14 cellular contexts compared by ENCODE assay signal in genomic region chr5:153749941-153750340, GRCh38.
DNase-seq lines count a peak whose midpoint lies in the region; ATAC-seq lines count a peak whose summit lies in the region.
"Had no signal": no experiment of that assay in that cellular context is flagged by ENCODE, and none has a peak within 500 bp of the region (broad histone marks: within the 10 kb centered on the region; RNA-seq: fewer than 3 reads in every experiment).

No MANE protein-coding gene starts in this region.

- DNase-seq in NCI-H2171 treated with DMSO at 0.1 percent for 48 hours (lab: John Stamatoyannopoulos, UW) (peak; percentile 2), NCI-H2171 (lab: John Stamatoyannopoulos, UW) (no peak), NCI-H146 (lab: John Stamatoyannopoulos, UW) (peak; percentile 44), RKO (ENCODE audit: low spot score) (peak; percentile 18), neuronal stem cell (ENCODE audit: low spot score) (peak; percentile 75)
- DNase-seq in effector CD4-positive, alpha-beta T cell, result no peak
- DNase-seq: Calu3; mammary epithelial cell; stimulated activated CD4-positive, alpha-beta T cell treated with anti-CD3 and anti-CD28 coated beads, Interleukin-1b, Interleukin-23, amount 100 ng/mL, for 48 hours; T-helper 17 cell had no signal

- no peaks in the 10 kb centered on the region for H3K4me1 Mint-ChIP-seq in stimulated activated memory B cell treated with anti-CD40 and anti-IgM and Interleukin-4, amounts not matched to agents 10 μg/mL and 1 μg/mL and 100 μg/mL, for 72 hours
- H3K4me1 Mint-ChIP-seq: nephron, T-helper 17 cell had no signal

- no peak overlapping the region for H2BK12ac ChIP-seq in neuronal stem cell (ENCODE audit: low read length)

- no peak overlapping the region for H3K27ac Mint-ChIP-seq in stimulated activated memory B cell treated with anti-CD40 and anti-IgM and Interleukin-4, amounts not matched to agents 10 μg/mL and 1 μg/mL and 100 μg/mL, for 72 hours
- H3K27ac Mint-ChIP-seq: nephron, T-helper 17 cell had no signal

- H2AFZ ChIP-seq in neuronal stem cell (ENCODE audit: low read length), result peak overlapping the region; percentile 13

- H2BK5ac ChIP-seq in neuronal stem cell (ENCODE audit: low read length), result no peak overlapping the region

- no peak overlapping the region for H4K91ac ChIP-seq in neuronal stem cell (ENCODE audit: low read depth, low read length, poor library complexity)

- H3K27ac ChIP-seq in neuronal stem cell (replicated peaks; ENCODE audit: low read length), result peak overlapping the region; percentile 89
- H3K27ac ChIP-seq: thoracic aorta had no signal

- H3K14ac ChIP-seq in neuronal stem cell (ENCODE audit: low read length), result no peak overlapping the region

- no peak overlapping the region for H3K4me3 Mint-ChIP-seq in stimulated activated memory B cell treated with anti-CD40 and anti-IgM and Interleukin-4, amounts not matched to agents 10 μg/mL and 1 μg/mL and 100 μg/mL, for 72 hours
- H3K4me3 Mint-ChIP-seq: nephron, T-helper 17 cell had no signal

- no peak overlapping the region for H4K8ac ChIP-seq in neuronal stem cell (ENCODE audit: low read depth, low read length)

- peaks cover 0 to 6% of the 10 kb centered on the region in 2 donors for H3K9me3 ChIP-seq in neuronal stem cell (replicated peaks in 1 of 2; ENCODE audit: control insufficient read depth in 2 of 2, insufficient read depth in 1 of 2, low read depth in 1 of 2, low read length in 2 of 2)
- H3K9me3 ChIP-seq: thoracic aorta had no signal

- no peak overlapping the region for H2BK15ac ChIP-seq in neuronal stem cell (ENCODE audit: low read length)

- H3K27me3 Mint-ChIP-seq in stimulated activated memory B cell treated with anti-CD40 and anti-IgM and Interleukin-4, amounts not matched to agents 10 μg/mL and 1 μg/mL and 100 μg/mL, for 72 hours, result no peaks in the 10 kb centered on the region
- H3K27me3 Mint-ChIP-seq: T-helper 17 cell had no signal

- H3K36me3 Mint-ChIP-seq in stimulated activated memory B cell treated with anti-CD40 and anti-IgM and Interleukin-4, amounts not matched to agents 10 μg/mL and 1 μg/mL and 100 μg/mL, for 72 hours, result no peaks in the 10 kb centered on the region

- WGBS in neuronal stem cell (ENCODE audit: extremely low coverage in 2 of 2, insufficient read length in 2 of 2, insufficient replicate concordance in 1 of 2), 2 donors, result no CpG with 5 or more reads among the region's 4 CpGs

- H3K23ac ChIP-seq in neuronal stem cell (ENCODE audit: low read depth, low read length, poor library complexity), result no peak overlapping the region

- H3K4me2 ChIP-seq in neuronal stem cell (ENCODE audit: insufficient read depth, low read length, poor library complexity, severe bottlenecking), result peak overlapping the region; percentile 14

- no peak overlapping the region for H3K9ac ChIP-seq in neuronal stem cell (ENCODE audit: low read depth, low read length, poor library complexity)

- H2BK120ac ChIP-seq in neuronal stem cell (ENCODE audit: low read depth, low read length), result no peak overlapping the region

- peaks cover 2% of the 10 kb centered on the region for H3K9me3 Mint-ChIP-seq in stimulated activated memory B cell treated with anti-CD40 and anti-IgM and Interleukin-4, amounts not matched to agents 10 μg/mL and 1 μg/mL and 100 μg/mL, for 72 hours
- H3K9me3 Mint-ChIP-seq: nephron had no signal

- H3K4me3 ChIP-seq in neuronal stem cell (ENCODE audit: low read length in 2 of 2), result no peak overlapping the region
- H3K4me3 ChIP-seq: thoracic aorta had no signal

- no peak for ATAC-seq in stimulated activated memory B cell treated with anti-CD40 and anti-IgM and Interleukin-4, amounts not matched to agents 10 μg/mL and 1 μg/mL and 100 μg/mL, for 72 hours
- ATAC-seq in GM18502 (IDR thresholded peaks at IDR 0.05; ENCODE audit: poor library complexity, unreplicated experiment), result no peak
- ATAC-seq: T-helper 17 cell had no signal

- H3K27me3 ChIP-seq in neuronal stem cell (ENCODE audit: control insufficient read depth in 3 of 3, insufficient read depth in 3 of 3, low read depth in 1 of 3, low read length in 3 of 3), result no peaks in the 10 kb centered on the region

- H2AK5ac ChIP-seq in neuronal stem cell (ENCODE audit: low read depth, low read length), result no peak overlapping the region

- peaks cover 12 to 15% of the 10 kb centered on the region in 2 donors for H3K4me1 ChIP-seq in neuronal stem cell (ENCODE audit: control insufficient read depth in 2 of 2, insufficient read depth in 1 of 2, low read depth in 1 of 2, low read length in 2 of 2)

- no peak overlapping the region for H3K4ac ChIP-seq in neuronal stem cell (ENCODE audit: low read length)

- H3K36me3 ChIP-seq in neuronal stem cell (replicated peaks in 1 of 2; ENCODE audit: control insufficient read depth in 2 of 2, insufficient read depth in 2 of 2, low read length in 2 of 2), result no peaks in the 10 kb centered on the region
- H3K36me3 ChIP-seq: thoracic aorta had no signal

- H3K18ac ChIP-seq in neuronal stem cell (ENCODE audit: low read length), result no peak overlapping the region

- no peaks in the 10 kb centered on the region for H3K79me1 ChIP-seq in neuronal stem cell (ENCODE audit: low read depth, low read length)

Comparison
In these comparisons a context has a peak if more than half of its experiments do, and no peak if none do; other contexts are left out.
1. DNase-seq: peak in NCI-H2171 treated with DMSO at 0.1 percent for 48 hours (single experiment), NCI-H146 (single experiment), RKO (single experiment) and neuronal stem cell (single experiment); none in NCI-H2171 (single experiment) and effector CD4-positive, alpha-beta T cell (single experiment).